In the genomic region with DNA sequence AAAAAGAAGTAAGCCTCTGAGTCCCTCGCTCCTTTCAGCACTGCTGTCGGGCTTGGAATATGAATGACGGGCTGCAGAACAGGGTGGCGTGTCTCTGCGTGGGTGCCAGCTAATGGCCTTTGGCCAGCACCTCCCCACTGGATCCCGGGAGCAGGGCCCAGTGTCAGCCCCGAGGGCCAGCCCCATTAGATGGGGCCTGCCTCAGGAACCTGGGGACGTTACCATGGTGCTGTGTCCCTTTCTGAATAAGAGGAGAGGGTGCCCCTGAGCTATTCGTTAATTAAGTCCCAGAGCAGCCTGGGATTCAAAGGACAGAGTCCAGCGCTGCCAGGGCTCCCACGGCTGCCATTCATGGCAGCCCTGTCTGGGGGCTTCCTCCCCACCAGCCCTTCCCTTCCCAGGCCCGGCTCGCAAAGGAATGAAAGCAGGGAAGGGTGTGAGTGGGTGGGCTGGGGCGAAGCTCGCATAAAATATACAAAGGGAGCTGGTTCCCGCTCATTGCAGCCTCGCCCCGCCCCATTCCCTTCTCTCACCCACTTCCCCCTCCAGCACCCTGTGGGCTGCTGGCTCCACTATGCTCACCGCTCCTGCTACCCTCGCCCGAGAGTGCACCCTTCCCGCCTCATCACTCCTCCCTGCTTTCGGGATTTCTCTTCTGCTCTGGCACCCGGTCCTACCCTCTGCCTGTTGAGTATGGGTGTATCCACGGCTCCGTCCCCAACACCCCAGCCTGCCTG, we compare ENCODE assay signal across 16 cellular contexts. TPM values are rescaled to one million over a fixed set of nuclear protein-coding genes. Genes with fewer than 3 reads are reported as not detected.
DNase-seq lines count a peak whose midpoint lies in the region; ATAC-seq, FAIRE-seq and TF ChIP-seq lines count a peak whose summit lies in the region.
"Had no signal": no experiment of that assay in that cellular context is flagged by ENCODE, and none has a peak within 500 bp of the region (broad histone marks: within the 10 kb centered on the region; RNA-seq: fewer than 3 reads in every experiment).

No MANE protein-coding gene starts in this region.

- no peaks in the 10 kb centered on the region for H3K27me3 Mint-ChIP-seq in brain
- peaks cover 9% of the 10 kb centered on the region for H3K27me3 Mint-ChIP-seq in stimulated activated memory B cell treated with anti-CD40 and anti-IgM and Interleukin-4, amounts not matched to agents 10 μg/mL and 1 μg/mL and 100 μg/mL, for 72 hours

- H3K27ac ChIP-seq in IMR-90 (ENCODE audit: insufficient read depth, low read length) = no peak overlapping the region
- no peak overlapping the region for H3K27ac ChIP-seq in keratinocyte (ENCODE audit: control insufficient read depth, insufficient read depth, low read length)
- H3K27ac ChIP-seq in gastrocnemius medialis = no peak overlapping the region
- H3K27ac ChIP-seq: uterus had no signal

- H3K4me3 ChIP-seq in IMR-90 (ENCODE audit: insufficient read depth, low read depth, low read length) = no peak overlapping the region
- peak overlapping the region in 1 of 3 experiments; percentile 7 for H3K4me3 ChIP-seq in keratinocyte (ENCODE audit: control insufficient read depth in 2 of 3, extremely low read depth in 1 of 3, insufficient read depth in 2 of 3, low read depth in 1 of 3, low read length in 3 of 3)
- H3K4me3 ChIP-seq in gastrocnemius medialis = no peak overlapping the region
- H3K4me3 ChIP-seq: uterus had no signal

- peak overlapping the region; percentile 35 for H2AFZ ChIP-seq in IMR-90 (replicated peaks; ENCODE audit: low read length, poor library complexity)
- H2AFZ ChIP-seq in keratinocyte (ENCODE audit: control insufficient read depth, low read length) = peak overlapping the region; percentile 33

- CTCF ChIA-PET in IMR-90 (lab: Yijun Ruan, JAX) = interaction anchor here (0.6 kb wide), 1 partner anchor 144 kb away, joined by 3 read pairs; no protein-coding TSS in a partner anchor

- in situ Hi-C loops in IMR-90 (cut with MboI; ENCODE audit: low sequenced_read_pairs) = no loop called here
- in situ Hi-C loops in gastrocnemius medialis (cut with MboI; ENCODE audit: low sequenced_read_pairs in 4 of 4) = no loop called here

- no peak for DNase-seq in IMR-90
- no peak for DNase-seq in keratinocyte (ENCODE audit: low read depth, low spot score)
- DNase-seq in NCI-H524 treated with DMSO at 0.1 percent for 48 hours (lab: John Stamatoyannopoulos, UW) = no peak
- no peak for DNase-seq in NCI-H748 (lab: John Stamatoyannopoulos, UW; ENCODE audit: unreplicated experiment)
- DNase-seq in gastrocnemius medialis = no peak
- DNase-seq: activated naive CD8-positive, alpha-beta T cell treated with anti-CD3 and anti-CD28 coated beads, Interleukin-2, amount 10 ng/mL, durations not matched to agents 7 days and 5 days; EL; NCI-H1694 treated with DMSO at 0.1 percent for 48 hours; NCI-H526 treated with DMSO at 0.1 percent for 48 hours; stimulated activated CD4-positive, alpha-beta T cell treated with anti-CD3 and anti-CD28 coated beads, Interleukin-1b, Interleukin-23, amount 100 ng/mL, for 48 hours; uterus had no signal

- no peak overlapping the region for H2BK15ac ChIP-seq in IMR-90 (ENCODE audit: low read depth, low read length)

- H3K14ac ChIP-seq in IMR-90 (replicated peaks; ENCODE audit: low read depth, low read length) = no peak overlapping the region

- H3K4me3 Mint-ChIP-seq in brain = peak overlapping the region; percentile 69 to 78 (median 73)
- no peak overlapping the region for H3K4me3 Mint-ChIP-seq in stimulated activated memory B cell treated with anti-CD40 and anti-IgM and Interleukin-4, amounts not matched to agents 10 μg/mL and 1 μg/mL and 100 μg/mL, for 72 hours
- H3K4me3 Mint-ChIP-seq: activated naive CD8-positive, alpha-beta T cell treated with anti-CD3 and anti-CD28 coated beads, Interleukin-2, amount 10 ng/mL, durations not matched to agents 7 days and 5 days; CD14-positive monocyte; IgD-negative memory B cell had no signal

- FAIRE-seq in keratinocyte (lab: Jason Lieb, UNC) = no peak

- no peak for TF ChIP-seq POLR2A in IMR-90 (IDR thresholded peaks at IDR 0.05; ENCODE audit: low read depth, low read length)
- no peak for TF ChIP-seq POLR2A in gastrocnemius medialis (IDR thresholded peaks at IDR 0.05)

- H3K9me3 Mint-ChIP-seq in brain = peaks cover 0 to 4% (median 0%) of the 10 kb centered on the region in 5 experiments
- no peaks in the 10 kb centered on the region for H3K9me3 Mint-ChIP-seq in stimulated activated memory B cell treated with anti-CD40 and anti-IgM and Interleukin-4, amounts not matched to agents 10 μg/mL and 1 μg/mL and 100 μg/mL, for 72 hours
- H3K9me3 Mint-ChIP-seq: activated naive CD8-positive, alpha-beta T cell treated with anti-CD3 and anti-CD28 coated beads, Interleukin-2, amount 10 ng/mL, durations not matched to agents 7 days and 5 days; IgD-negative memory B cell had no signal

- peaks cover 24% of the 10 kb centered on the region for H3K4me1 ChIP-seq in IMR-90 (ENCODE audit: control insufficient read depth, insufficient read depth, low read length)
- no peaks in the 10 kb centered on the region for H3K4me1 ChIP-seq in keratinocyte (ENCODE audit: control insufficient read depth, extremely low read depth, insufficient read depth, low read length)
- H3K4me1 ChIP-seq in gastrocnemius medialis = peaks cover 27 to 35% of the 10 kb centered on the region in 2 donors

- H3K79me1 ChIP-seq in IMR-90 (ENCODE audit: low read depth in 1 of 2, low read length in 2 of 2) = no peaks in the 10 kb centered on the region

- 57% methylated on average over 6 of the region's 26 CpGs; no CpG with 5 or more reads in 1 of the 2 experiments for WGBS in IMR-90 (ENCODE audit: extremely low coverage in 2 of 2, insufficient read length in 1 of 2), 2 experiments

- no peak overlapping the region for H3K56ac ChIP-seq in IMR-90 (ENCODE audit: extremely low read depth, insufficient read depth, low read length)

- TF ChIP-seq CTCF in IMR-90 (conservative IDR thresholded peaks at IDR 0.05; ENCODE audit: low read depth, low read length) = no peak
- TF ChIP-seq CTCF in brain (conservative IDR thresholded peaks at IDR 0.05) = no peak
- no peak for TF ChIP-seq CTCF in keratinocyte (optimal IDR thresholded peaks at IDR 0.05 in 1 of 3, IDR thresholded peaks at IDR 0.05 in 1 of 3, conservative IDR thresholded peaks at IDR 0.05 in 1 of 3; ENCODE audit: extremely low read depth in 1 of 3, insufficient read depth in 2 of 3, low read length in 3 of 3)
- TF ChIP-seq CTCF in gastrocnemius medialis (IDR thresholded peaks at IDR 0.05 in 4 of 5, conservative IDR thresholded peaks at IDR 0.05 in 1 of 5) = no peak

- dilution Hi-C loops in IMR-90 (cut with HindIII; ENCODE audit: low sequenced_read_pairs, unreplicated experiment) = no loop called here
- dilution Hi-C loops in keratinocyte (cut with MboI; ENCODE audit: extremely low pct_ligation_motif_present, low sequenced_read_pairs) = no loop called here

- no peak overlapping the region for H3K18ac ChIP-seq in IMR-90 (ENCODE audit: low read depth, low read length)

- H3K27ac Mint-ChIP-seq in brain = peak overlapping the region; percentile 97 to 99 (median 98)
- H3K27ac Mint-ChIP-seq in stimulated activated memory B cell treated with anti-CD40 and anti-IgM and Interleukin-4, amounts not matched to agents 10 μg/mL and 1 μg/mL and 100 μg/mL, for 72 hours = no peak overlapping the region
- H3K27ac Mint-ChIP-seq: activated naive CD8-positive, alpha-beta T cell treated with anti-CD3 and anti-CD28 coated beads, Interleukin-2, amount 10 ng/mL, durations not matched to agents 7 days and 5 days; CD14-positive monocyte; IgD-negative memory B cell; progenitor cell of endocrine pancreas had no signal

- intact Hi-C loops in IMR-90 (cut with micrococcal nuclease) (no loop called here), gastrocnemius medialis (cut with DNase I; ENCODE audit: low total_unique reads) (no loop called here)

- no peaks in the 10 kb centered on the region for H3K36me3 Mint-ChIP-seq in brain
- no peaks in the 10 kb centered on the region for H3K36me3 Mint-ChIP-seq in stimulated activated memory B cell treated with anti-CD40 and anti-IgM and Interleukin-4, amounts not matched to agents 10 μg/mL and 1 μg/mL and 100 μg/mL, for 72 hours
- H3K36me3 Mint-ChIP-seq: activated naive CD8-positive, alpha-beta T cell treated with anti-CD3 and anti-CD28 coated beads, Interleukin-2, amount 10 ng/mL, durations not matched to agents 7 days and 5 days; CD14-positive monocyte had no signal

- H3K79me2 ChIP-seq in keratinocyte (ENCODE audit: control insufficient read depth, insufficient read depth, low read length) = no peaks in the 10 kb centered on the region

- no peaks in the 10 kb centered on the region for H3K36me3 ChIP-seq in IMR-90 (ENCODE audit: control insufficient read depth, insufficient read depth, low read length)
- H3K36me3 ChIP-seq in keratinocyte (ENCODE audit: control insufficient read depth in 2 of 2, extremely low read depth in 1 of 2, insufficient read depth in 2 of 2, low read length in 2 of 2) = no peaks in the 10 kb centered on the region
- no peaks in the 10 kb centered on the region for H3K36me3 ChIP-seq in gastrocnemius medialis
- H3K36me3 ChIP-seq: uterus had no signal

- H4K5ac ChIP-seq in IMR-90 (ENCODE audit: low read depth, low read length) = no peak overlapping the region

- H3K9ac ChIP-seq in IMR-90 (ENCODE audit: low read depth, low read length) (no peak overlapping the region), keratinocyte (ENCODE audit: control insufficient read depth, extremely low read depth, insufficient read depth, low read length) (no peak overlapping the region)

- peaks cover 90% of the 10 kb centered on the region for H3K4me1 Mint-ChIP-seq in brain
- H3K4me1 Mint-ChIP-seq in stimulated activated memory B cell treated with anti-CD40 and anti-IgM and Interleukin-4, amounts not matched to agents 10 μg/mL and 1 μg/mL and 100 μg/mL, for 72 hours = peaks cover 25% of the 10 kb centered on the region

- H2AK9ac ChIP-seq in IMR-90 (replicated peaks; ENCODE audit: low read depth, low read length, poor library complexity) = peak overlapping the region; percentile 9

- 0 out of 2 replicates have a peak overlapping the region, but pooled peaks have one; percentile 38 for H2AK5ac ChIP-seq in IMR-90 (ENCODE audit: low read depth, low read length)

- H3K9me3 ChIP-seq in IMR-90 (ENCODE audit: control insufficient read depth, insufficient read depth, low read length) = no peaks in the 10 kb centered on the region
- H3K9me3 ChIP-seq in keratinocyte (ENCODE audit: control insufficient read depth, low read depth, low read length) = no peaks in the 10 kb centered on the region
- H3K9me3 ChIP-seq in gastrocnemius medialis = no peaks in the 10 kb centered on the region
- H3K9me3 ChIP-seq: uterus had no signal

- no peak overlapping the region for H3K23ac ChIP-seq in IMR-90 (ENCODE audit: low read depth, low read length)

- ATAC-seq in IMR-90 (ENCODE audit: low read depth) (no peak), gastrocnemius medialis (no peak)
- ATAC-seq in stimulated activated memory B cell treated with anti-CD40 and anti-IgM and Interleukin-4, amounts not matched to agents 10 μg/mL and 1 μg/mL and 100 μg/mL, for 72 hours = peak; percentile 5

- H2BK20ac ChIP-seq in IMR-90 (ENCODE audit: low read depth, low read length) = no peak overlapping the region

- H3K4me2 ChIP-seq in IMR-90 (ENCODE audit: low read depth, low read length) (no peak overlapping the region), keratinocyte (ENCODE audit: control insufficient read depth, extremely low read depth, insufficient read depth, low read depth, low read length) (peak overlapping the region; percentile 27)

- H4K20me1 ChIP-seq in IMR-90 (ENCODE audit: insufficient read depth, low read length) (peaks cover 7% of the 10 kb centered on the region), keratinocyte (ENCODE audit: control insufficient read depth, extremely low read depth, insufficient read depth, low read length) (no peaks in the 10 kb centered on the region)

- no peak overlapping the region for H2BK120ac ChIP-seq in IMR-90 (ENCODE audit: low read depth, low read length)

- H3K9me1 ChIP-seq in IMR-90 (ENCODE audit: insufficient read depth, low read length) (peaks cover 4% of the 10 kb centered on the region; the same call in 1 of the 2 replicates), keratinocyte (ENCODE audit: control insufficient read depth, extremely low read depth, insufficient read depth, low read length) (no peaks in the 10 kb centered on the region)

- H4K8ac ChIP-seq in IMR-90 (ENCODE audit: low read depth in 2 of 2, low read length in 2 of 2) = no peak overlapping the region

- no peak for TF ChIP-seq RAD21 in IMR-90 (IDR thresholded peaks at IDR 0.05; ENCODE audit: low read length)

- H4K91ac ChIP-seq in IMR-90 (ENCODE audit: insufficient read depth, low read depth, low read length) = no peak overlapping the region

- BruUV-seq in IMR-90 (replicated peaks; lab: Mats Ljungman, UMichigan) = no TSS peak

- no peak overlapping the region for H3K4ac ChIP-seq in IMR-90 (ENCODE audit: low read depth, low read length)

- POLR2A ChIA-PET in IMR-90 (lab: Charles Lee; ENCODE audit: unreplicated experiment) = no interaction called here

- H3K27me3 ChIP-seq in IMR-90 (ENCODE audit: control insufficient read depth, insufficient read depth, low read length) = peaks cover 2% of the 10 kb centered on the region
- H3K27me3 ChIP-seq in keratinocyte (ENCODE audit: control insufficient read depth, extremely low read depth, insufficient read depth, low read length) = peaks cover 43% of the 10 kb centered on the region
- H3K27me3 ChIP-seq in gastrocnemius medialis = no peaks in the 10 kb centered on the region
- H3K27me3 ChIP-seq: uterus had no signal

- no peak overlapping the region for H2BK5ac ChIP-seq in IMR-90 (ENCODE audit: low read depth, low read length, poor library complexity, severe bottlenecking)

RNA-seq across cellular contexts. Expression of a gene that starts 14.6 kb away (rescaled TPM):
- total RNA-seq in IMR-90 (2012; rRNA removed) (5.6 and 6.1 TPM in 2 replicates), gastrocnemius medialis (10 to 100 TPM in 1 of 4 donors, 1 to 10 TPM in 3; 2.9 to 14.8 (median 5.2) TPM)
- polyA plus RNA-seq in IMR-90 (2012; rRNA removed) (82.6 and 106 TPM in 2 replicates), brain (ENCODE audit: insufficient read depth, low read depth, low replicate concordance) (48.7 TPM), keratinocyte (8.5 to 18.5 TPM (median 16.1 TPM) in 3 replicates)
- polyA plus RNA-seq in IMR-90 (2012; cell fraction: cytosol; rRNA removed) = 56.1 and 135 TPM in 2 replicates
- polyA plus RNA-seq in IMR-90 (2012; cell fraction: nucleus; rRNA removed; ENCODE audit: low replicate concordance) = 100 and 222 TPM in 2 replicates
- polyA plus RNA-seq in keratinocyte (2011; ENCODE audit: low read depth) = 2.8 TPM
- 7.1 and 19.6 TPM in 2 replicates for polyA plus RNA-seq in keratinocyte (2011; cell fraction: cytosol; rRNA removed)
- 34.9 and 55.9 TPM in 2 replicates for polyA plus RNA-seq in keratinocyte (2011; cell fraction: nucleus; rRNA removed)
- polyA plus RNA-seq in keratinocyte (2012; ENCODE audit: low replicate concordance) = 13.4 and 40.4 TPM in 2 replicates
- polyA minus RNA-seq in keratinocyte = 17.6 to 43.1 TPM (median 18.0 TPM) in 3 replicates
- polyA minus RNA-seq in keratinocyte (2011; cell fraction: cytosol; rRNA and poly(A)+ RNA removed) = 73.5 TPM
- 48.0 and 57.9 TPM in 2 replicates for polyA minus RNA-seq in keratinocyte (2011; cell fraction: nucleus; rRNA and poly(A)+ RNA removed)

RNA-seq across cellular contexts. Expression of a gene that starts 58.4 kb away (rescaled TPM):
- total RNA-seq in IMR-90 (2012; rRNA removed) = 5.0 and 6.7 TPM in 2 replicates
- polyA plus RNA-seq in IMR-90 (2012; rRNA removed) = 6.3 and 8.1 TPM in 2 replicates
- 3.9 and 16.6 TPM in 2 replicates for polyA plus RNA-seq in IMR-90 (2012; cell fraction: cytosol; rRNA removed)
- 15.9 and 17.4 TPM in 2 replicates for polyA plus RNA-seq in IMR-90 (2012; cell fraction: nucleus; rRNA removed; ENCODE audit: low replicate concordance)
- 18.0 TPM for polyA plus RNA-seq in brain (ENCODE audit: insufficient read depth, low read depth, low replicate concordance)
- polyA plus RNA-seq in keratinocyte = 4.7 to 9.1 TPM (median 5.2 TPM) in 3 replicates
- 6.6 TPM for polyA plus RNA-seq in keratinocyte (2011; ENCODE audit: low read depth)
- 6.5 and 10.3 TPM in 2 replicates for polyA plus RNA-seq in keratinocyte (2011; cell fraction: cytosol; rRNA removed)
- polyA plus RNA-seq in keratinocyte (2011; cell fraction: nucleus; rRNA removed) = 15.0 and 18.3 TPM in 2 replicates
- polyA plus RNA-seq in keratinocyte (2012; ENCODE audit: low replicate concordance) = 2.2 and 10.8 TPM in 2 replicates
- polyA minus RNA-seq in keratinocyte = 8.2 to 16.2 TPM (median 8.6 TPM) in 3 replicates
- 6.9 TPM for polyA minus RNA-seq in keratinocyte (2011; cell fraction: cytosol; rRNA and poly(A)+ RNA removed)
- 6.0 and 9.8 TPM in 2 replicates for polyA minus RNA-seq in keratinocyte (2011; cell fraction: nucleus; rRNA and poly(A)+ RNA removed)
- 10 to 100 TPM in 1 of 4 donors, 1 to 10 TPM in 3; 6.3 to 11.5 (median 8.8) TPM for total RNA-seq in gastrocnemius medialis
